Comparison of ENCODE assay signal across 17 cellular contexts in the genomic region with DNA sequence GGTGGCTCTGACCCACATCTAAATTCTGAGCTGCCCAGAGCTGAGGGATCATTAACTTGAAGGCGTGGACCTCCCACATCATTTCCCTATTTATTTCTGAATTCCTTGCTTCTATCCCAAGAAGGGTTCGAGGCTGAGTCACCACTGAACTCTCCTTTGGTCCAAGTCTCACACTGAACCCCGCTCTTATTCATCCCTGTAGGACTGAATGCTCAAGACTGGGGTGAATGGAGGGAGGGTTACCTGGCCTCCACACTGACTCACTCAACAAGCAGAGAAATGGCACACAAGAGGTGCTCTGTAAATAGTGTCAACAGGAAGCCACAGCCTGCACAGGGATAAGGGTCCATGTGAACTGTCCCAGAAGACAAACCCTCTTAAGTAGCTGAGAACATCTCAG.
DNase-seq lines count a peak whose midpoint lies in the region; FAIRE-seq and TF ChIP-seq lines count a peak whose summit lies in the region.
"Had no signal": no experiment of that assay in that cellular context is flagged by ENCODE, and none has a peak within 500 bp of the region (broad histone marks: within the 10 kb centered on the region; RNA-seq: fewer than 3 reads in every experiment).

No MANE protein-coding gene starts in this region.

- no peak overlapping the region for H3K27ac Mint-ChIP-seq in HFFc6

- peaks cover 22% of the 10 kb centered on the region for H3K27me3 Mint-ChIP-seq in HFFc6 (ENCODE audit: insufficient read depth)

- H3K4me3 ChIP-seq in bronchial epithelial cell (ENCODE audit: low read depth, low read length): no peak overlapping the region
- H3K4me3 ChIP-seq: SK-N-MC had no signal

- no peak for FAIRE-seq in bronchial epithelial cell (lab: Jason Lieb, UNC)
- FAIRE-seq: GM12891, H54 had no signal

- H3K4me1 Mint-ChIP-seq in HFFc6 (ENCODE audit: low read depth): no peaks in the 10 kb centered on the region

- DNase-seq in Daoy (ENCODE audit: low read depth): peak; percentile 66
- DNase-seq in M059J (ENCODE audit: low read depth): peak; percentile 45
- peak; percentile 88 for DNase-seq in bronchial epithelial cell (ENCODE audit: low read depth)
- DNase-seq in mesenteric fat pad (ENCODE audit: low spot score): peak; percentile 28
- no peak for DNase-seq in stimulated activated CD4-positive, alpha-beta T cell treated with anti-CD3 and anti-CD28 coated beads, Interleukin-4, amount 100 ng/mL, for 1 hour
- no peak for DNase-seq in GF-D8 (lab: John Stamatoyannopoulos, UW)
- DNase-seq in AML-193 (lab: John Stamatoyannopoulos, UW): no peak
- no peak for DNase-seq in HFFc6
- DNase-seq: DND-41, NCI-H1436 treated with DMSO at 0.1 percent for 48 hours, NCI-H2029, NCI-H345, NCI-H524 treated with DMSO at 0.1 percent for 48 hours, SHP77 had no signal

- H3K36me3 Mint-ChIP-seq in HFFc6 (ENCODE audit: low read depth): no peaks in the 10 kb centered on the region

- TF ChIP-seq CTCF in bronchial epithelial cell (IDR thresholded peaks at IDR 0.05; ENCODE audit: insufficient read depth, low read length, severe bottlenecking) (no peak), HFFc6 (IDR thresholded peaks at IDR 0.05) (no peak)

- no peaks in the 10 kb centered on the region for H3K36me3 ChIP-seq in bronchial epithelial cell (ENCODE audit: control insufficient read depth, insufficient read depth, low read length)

- H3K9me3 Mint-ChIP-seq in HFFc6: no peaks in the 10 kb centered on the region

- H3K27me3 ChIP-seq in bronchial epithelial cell (ENCODE audit: control insufficient read depth, insufficient read depth, low read length): no peaks in the 10 kb centered on the region

- no peak overlapping the region for H3K4me3 Mint-ChIP-seq in HFFc6

Comparison
In these comparisons a context has a peak if more than half of its experiments do, and no peak if none do; other contexts are left out.
1. DNase-seq: peak in Daoy (single experiment), M059J (single experiment), bronchial epithelial cell (single experiment) and mesenteric fat pad (single experiment); none in stimulated activated CD4-positive, alpha-beta T cell treated with anti-CD3 and anti-CD28 coated beads, Interleukin-4, amount 100 ng/mL, for 1 hour (single experiment), GF-D8 (single experiment), AML-193 (0 of 2) and HFFc6 (single experiment).